In genomic region chr2:86671304-86671981, GRCh38 we compare ENCODE assay signal across 14 cellular contexts. TPM values are rescaled to one million over a fixed set of nuclear protein-coding genes. Genes with fewer than 3 reads are reported as not detected.
DNase-seq lines count a peak whose midpoint lies in the region; ATAC-seq, FAIRE-seq and TF ChIP-seq lines count a peak whose summit lies in the region.
"Had no signal": no experiment of that assay in that cellular context is flagged by ENCODE, and none has a peak within 500 bp of the region (broad histone marks: within the 10 kb centered on the region; RNA-seq: fewer than 3 reads in every experiment).

No MANE protein-coding gene starts in this region.

- H3K27me3 Mint-ChIP-seq in endothelial cell (ENCODE audit: unreplicated experiment) = peaks cover 2% of the 10 kb centered on the region

- no peaks in the 10 kb centered on the region for H3K36me3 Mint-ChIP-seq in endothelial cell (ENCODE audit: low read depth, unreplicated experiment)

- DNase-seq in NCI-H345 (lab: John Stamatoyannopoulos, UW) (peak; percentile 11), NCI-H345 treated with DMSO at 0.1 percent for 48 hours (lab: John Stamatoyannopoulos, UW; ENCODE audit: unreplicated experiment) (no peak), cerebellum (ENCODE audit: low spot score) (peak; percentile 84), left colon (no peak), upper lobe of right lung (no peak), GM19239 (ENCODE audit: insufficient read length, low spot score) (no peak), endothelial cell (ENCODE audit: low spot score) (no peak), NCI-H2196 treated with DMSO at 0.1 percent for 48 hours (lab: John Stamatoyannopoulos, UW; ENCODE audit: unreplicated experiment) (no peak)
- DNase-seq: central memory CD4-positive, alpha-beta T cell; mammary epithelial cell had no signal

- intact Hi-C loops in left colon (cut with DNase I, micrococcal nuclease) = no loop called here
- intact Hi-C loops in upper lobe of right lung (cut with DNase I) = no loop called here

- no peaks in the 10 kb centered on the region for H3K27me3 ChIP-seq in upper lobe of right lung

- peak overlapping the region; percentile 2 for H3K27ac ChIP-seq in upper lobe of right lung
- H3K27ac ChIP-seq: prostate gland, SK-N-MC had no signal

- TF ChIP-seq CTCF in upper lobe of right lung (IDR thresholded peaks at IDR 0.05) (no peak), endothelial cell (IDR thresholded peaks at IDR 0.05; ENCODE audit: unreplicated experiment) (no peak)

- H3K9me3 Mint-ChIP-seq in endothelial cell (ENCODE audit: unreplicated experiment) = no peaks in the 10 kb centered on the region

- no peaks in the 10 kb centered on the region for H3K36me3 ChIP-seq in upper lobe of right lung
- H3K36me3 ChIP-seq: prostate gland had no signal

- no peaks in the 10 kb centered on the region for H3K9me3 ChIP-seq in upper lobe of right lung
- H3K9me3 ChIP-seq: prostate gland had no signal

- no peak overlapping the region for H3K27ac Mint-ChIP-seq in endothelial cell (ENCODE audit: unreplicated experiment)

- no peak overlapping the region for H3K4me3 ChIP-seq in upper lobe of right lung
- H3K4me3 ChIP-seq: prostate gland, SK-N-MC had no signal

- H3K4me3 Mint-ChIP-seq in endothelial cell (ENCODE audit: unreplicated experiment) = no peak overlapping the region

- no peak for FAIRE-seq in GM19239 (lab: Jason Lieb, UNC)
- FAIRE-seq: GM12892 had no signal

- H3K4me1 Mint-ChIP-seq in endothelial cell (ENCODE audit: unreplicated experiment) = peaks cover 9% of the 10 kb centered on the region

- ATAC-seq in left colon = peak; percentile 85
- peak; percentile 23 for ATAC-seq in upper lobe of right lung
- ATAC-seq: activated CD4-positive, CD25-positive, alpha-beta regulatory T cell treated with anti-CD3 and anti-CD28 coated beads, Interleukin-2, amount 50 U/mL, for 24 hours had no signal

- peaks cover 9% of the 10 kb centered on the region for H3K4me1 ChIP-seq in upper lobe of right lung

RNA-seq across cellular contexts. Expression of gene RNF103, which starts 47.8 kb away (rescaled TPM):
- total RNA-seq in cerebellum (33.1 TPM), left colon (10 to 100 TPM; 72.3 to 74.2 TPM), upper lobe of right lung (21.0 TPM), endothelial cell (ENCODE audit: unreplicated experiment) (31.9 TPM)

RNA-seq across cellular contexts. Expression of gene RMND5A, which starts 48.6 kb away (rescaled TPM):
- 45.8 TPM for total RNA-seq in cerebellum
- total RNA-seq in left colon = 10 to 100 TPM; 64.0 to 77.8 TPM
- total RNA-seq in upper lobe of right lung = 28.5 TPM
- total RNA-seq in endothelial cell (ENCODE audit: unreplicated experiment) = 40.2 TPM

Comparison
In these comparisons a context has a peak if more than half of its experiments do, and no peak if none do; other contexts are left out.
1. DNase-seq: peak in NCI-H345 (single experiment) and cerebellum (single experiment); none in NCI-H345 treated with DMSO at 0.1 percent for 48 hours (single experiment), left colon (0 of 2), upper lobe of right lung (single experiment), GM19239 (single experiment), endothelial cell (single experiment) and NCI-H2196 treated with DMSO at 0.1 percent for 48 hours (single experiment).